ENCODE assay signal across 1 cellular context in the genomic region with DNA sequence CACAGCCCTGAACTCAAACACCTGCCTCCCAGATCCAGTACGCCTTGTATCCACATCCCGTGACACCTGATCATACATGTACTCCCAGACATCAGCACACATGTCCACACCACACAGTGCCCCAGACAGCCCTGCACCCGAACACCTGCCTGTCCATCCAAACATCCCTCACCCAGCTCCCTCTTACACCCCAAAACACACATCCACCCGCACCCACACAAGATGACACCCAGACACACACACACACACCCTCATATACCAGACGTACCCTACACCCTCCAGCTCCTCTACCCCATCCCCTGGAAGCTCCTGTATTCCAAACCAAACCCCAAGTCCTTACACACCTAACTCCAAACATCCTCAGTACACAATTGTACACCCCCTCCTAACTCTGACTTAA.
TF ChIP-seq lines count a peak whose summit lies in the region.

No MANE protein-coding gene starts in this region.

TF ChIP-seq in endothelial cell of umbilical vein, 7 proteins besides CTCF, POLR2A, EP300 and RAD21:
- TF ChIP-seq FOS (IDR thresholded peaks at IDR 0.05; ENCODE audit: borderline replicate concordance, insufficient read depth, low read length) (no peak), MYC (IDR thresholded peaks at IDR 0.05; ENCODE audit: low read depth, low read length) (no peak), EZH2 (IDR thresholded peaks at IDR 0.05; ENCODE audit: borderline replicate concordance, low read depth, low read length, severe bottlenecking) (no peak), POLR2AphosphoS5 (IDR thresholded peaks at IDR 0.05; ENCODE audit: insufficient read depth, low read depth, low read length) (no peak), JUN (IDR thresholded peaks at IDR 0.05; ENCODE audit: borderline replicate concordance, insufficient read depth, insufficient read length, low read depth) (no peak), GATA2 (IDR thresholded peaks at IDR 0.05; ENCODE audit: insufficient read depth, insufficient read length, low read depth, low read length) (no peak)
- TF ChIP-seq, protein P1, sequence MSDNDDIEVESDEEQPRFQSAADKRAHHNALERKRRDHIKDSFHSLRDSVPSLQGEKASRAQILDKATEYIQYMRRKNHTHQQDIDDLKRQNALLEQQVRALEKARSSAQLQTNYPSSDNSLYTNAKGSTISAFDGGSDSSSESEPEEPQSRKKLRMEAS (IDR thresholded peaks at IDR 0.05; ENCODE audit: insufficient read depth, insufficient read length) = no peak
